8 cellular contexts compared by ENCODE assay signal in the genomic region with DNA sequence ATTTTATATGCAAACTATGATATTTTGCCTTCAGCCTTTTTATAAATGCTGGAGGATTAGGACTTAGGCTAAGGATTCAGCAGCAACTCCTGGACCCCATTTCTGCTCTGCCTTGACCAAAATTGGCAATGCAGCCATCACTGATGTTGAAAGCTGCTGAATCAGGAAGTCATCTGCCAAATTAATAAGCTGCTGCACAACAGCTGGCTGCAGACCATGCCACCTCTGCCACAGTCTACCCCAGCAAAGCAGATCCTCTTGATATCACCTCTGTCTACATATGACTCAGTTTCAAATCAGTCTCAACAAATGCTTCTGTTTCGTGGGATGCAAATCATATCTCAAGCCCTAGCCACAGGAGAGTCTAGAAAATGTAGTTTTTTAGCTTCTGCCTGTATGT. TPM values are rescaled to one million over a fixed set of nuclear protein-coding genes. Genes with fewer than 3 reads are reported as not detected.
A peak's percentile ranks its signal among the peaks of the same experiment; 100 is the strongest.
DNase-seq lines count a peak whose midpoint lies in the region; ATAC-seq and TF ChIP-seq lines count a peak whose summit lies in the region.

No MANE protein-coding gene starts in this region.

- peak overlapping the region; percentile 3 for H3K4me2 ChIP-seq in smooth muscle cell

- peaks cover 13% of the 10 kb centered on the region for H3K4me1 ChIP-seq in smooth muscle cell (ENCODE audit: low read depth)

- no peaks in the 10 kb centered on the region for H3K27me3 ChIP-seq in smooth muscle cell (ENCODE audit: low read depth)

- H3K36me3 ChIP-seq in smooth muscle cell (ENCODE audit: low read depth), result no peaks in the 10 kb centered on the region

- intact Hi-C loops in left ventricle myocardium superior (cut with micrococcal nuclease), result no loop called here

- TF ChIP-seq CTCF in smooth muscle cell (IDR thresholded peaks at IDR 0.05; ENCODE audit: borderline replicate concordance, insufficient read depth, poor library complexity, severe bottlenecking), result no peak

- H3K27ac ChIP-seq in smooth muscle cell (ENCODE audit: low read depth), result no peak overlapping the region

- DNase-seq in EH (ENCODE audit: low read depth) (peak; percentile 24), Kasumi-1 (lab: John Stamatoyannopoulos, UW) (peak; percentile 19 to 20), activated T-helper 1 cell treated with Interleukin-2 at 50 U/mL for 16 hours (ENCODE audit: low read depth) (peak; percentile 33), smooth muscle cell (lab: John Stamatoyannopoulos, UW; ENCODE audit: unreplicated experiment) (no peak), DMS153 (lab: John Stamatoyannopoulos, UW) (no peak), NCI-H524 treated with DMSO at 0.1 percent for 48 hours (lab: John Stamatoyannopoulos, UW) (no peak), left ventricle myocardium superior (no peak)

- no peak overlapping the region for H2AFZ ChIP-seq in smooth muscle cell (ENCODE audit: low read depth)

- no peak overlapping the region for H3K4me3 ChIP-seq in smooth muscle cell

- no peaks in the 10 kb centered on the region for H3K9me3 ChIP-seq in smooth muscle cell (replicated peaks; ENCODE audit: low read depth)

- 38% methylated on average over 1 of the region's 1 CpG for WGBS in smooth muscle cell (ENCODE audit: low lambda C conversion rate)

- H3K9ac ChIP-seq in smooth muscle cell (ENCODE audit: low read depth), result no peak overlapping the region

- ATAC-seq in GM21576 (IDR thresholded peaks at IDR 0.05; ENCODE audit: unreplicated experiment) (peak; percentile 52), left ventricle myocardium superior (no peak)

- H3F3A ChIP-seq in smooth muscle cell (ENCODE audit: low read depth), result no peaks in the 10 kb centered on the region

- no peaks in the 10 kb centered on the region for H4K20me1 ChIP-seq in smooth muscle cell (ENCODE audit: low read depth)

- H3K79me2 ChIP-seq in smooth muscle cell (ENCODE audit: low read depth), result peaks cover 9% of the 10 kb centered on the region

RNA-seq across cellular contexts. Expression of gene SOS1, which starts 7.1 kb away (rescaled TPM):
- total RNA-seq in smooth muscle cell (34.0 and 38.5 TPM in 2 replicates), left ventricle myocardium superior (26.0 TPM)
- polyA plus RNA-seq in smooth muscle cell, result 8.4 and 10.1 TPM in 2 replicates

Comparison
In these comparisons a context has a peak if more than half of its experiments do, and no peak if none do; other contexts are left out.
1. DNase-seq: peak in EH (single experiment), Kasumi-1 (2 of 2) and activated T-helper 1 cell treated with Interleukin-2 at 50 U/mL for 16 hours (single experiment); none in smooth muscle cell (single experiment), DMS153 (single experiment), NCI-H524 treated with DMSO at 0.1 percent for 48 hours (single experiment) and left ventricle myocardium superior (single experiment).